24 cellular contexts compared by ENCODE assay signal in genomic region chr12:118706437-118706836, GRCh38.
"Had no signal": no experiment of that assay in that cellular context is flagged by ENCODE, and none has a peak within 500 bp of the region (broad histone marks: within the 10 kb centered on the region; RNA-seq: fewer than 3 reads in every experiment).

No MANE protein-coding gene starts in this region.

- H3K4me3 Mint-ChIP-seq: activated CD4-positive, alpha-beta T cell treated with anti-CD3 and anti-CD28 coated beads for 36 hours; activated naive CD8-positive, alpha-beta T cell; central memory CD8-positive, alpha-beta T cell; natural killer cell; neural progenitor cell had no signal

- H3K36me3 Mint-ChIP-seq: activated naive CD8-positive, alpha-beta T cell; natural killer cell; neural progenitor cell had no signal

- H3K27me3 Mint-ChIP-seq: activated CD4-positive, alpha-beta T cell treated with anti-CD3 and anti-CD28 coated beads for 36 hours; activated naive CD8-positive, alpha-beta T cell; central memory CD8-positive, alpha-beta T cell had no signal

- ATAC-seq: activated CD4-positive, alpha-beta T cell treated with anti-CD3 and anti-CD28 coated beads for 36 hours; heart right ventricle; left lung; lower lobe of right lung; natural killer cell had no signal

- H3K4me1 Mint-ChIP-seq: activated CD4-positive, alpha-beta T cell treated with anti-CD3 and anti-CD28 coated beads for 36 hours; central memory CD8-positive, alpha-beta T cell; natural killer cell; neural progenitor cell had no signal

- DNase-seq: activated CD4-positive, alpha-beta T cell treated with anti-CD3 and anti-CD28 coated beads for 36 hours; activated CD4-positive, CD25-positive, alpha-beta regulatory T cell; activated effector memory CD4-positive, alpha-beta T cell treated with Interleukin-2 at 50 U/mL for 16 hours; activated naive CD4-positive, alpha-beta T cell treated with Interleukin-2 at 50 U/mL for 16 hours; activated T-cell treated with anti-CD3 and anti-CD28 coated beads for 4 hours; anterior cingulate cortex; dermis blood vessel endothelial cell; effector CD4-positive, alpha-beta T cell; esophagus squamous epithelium; foreskin melanocyte; heart right ventricle; left lung; lower lobe of right lung; mesenchymal stem cell; natural killer cell; occipital lobe; stimulated activated CD4-positive, alpha-beta T cell treated with anti-CD3 and anti-CD28 coated beads, Interleukin-1b, Interleukin-23, amount 100 ng/mL, for 48 hours; stimulated activated CD4-positive, alpha-beta T cell treated with anti-CD3 and anti-CD28 coated beads, Interleukin-4, amount 100 ng/mL, for 4 hours; stimulated activated CD8-positive, alpha-beta memory T cell treated with anti-CD3 and anti-CD28 coated beads, Interleukin-4, amount 100 ng/mL, for 48 hours; stimulated activated naive CD4-positive, alpha-beta T cell; tibial artery had no signal

- H3K27ac Mint-ChIP-seq: activated CD4-positive, alpha-beta T cell treated with anti-CD3 and anti-CD28 coated beads for 36 hours; activated naive CD8-positive, alpha-beta T cell; natural killer cell; neural progenitor cell had no signal
